In the genomic region with DNA sequence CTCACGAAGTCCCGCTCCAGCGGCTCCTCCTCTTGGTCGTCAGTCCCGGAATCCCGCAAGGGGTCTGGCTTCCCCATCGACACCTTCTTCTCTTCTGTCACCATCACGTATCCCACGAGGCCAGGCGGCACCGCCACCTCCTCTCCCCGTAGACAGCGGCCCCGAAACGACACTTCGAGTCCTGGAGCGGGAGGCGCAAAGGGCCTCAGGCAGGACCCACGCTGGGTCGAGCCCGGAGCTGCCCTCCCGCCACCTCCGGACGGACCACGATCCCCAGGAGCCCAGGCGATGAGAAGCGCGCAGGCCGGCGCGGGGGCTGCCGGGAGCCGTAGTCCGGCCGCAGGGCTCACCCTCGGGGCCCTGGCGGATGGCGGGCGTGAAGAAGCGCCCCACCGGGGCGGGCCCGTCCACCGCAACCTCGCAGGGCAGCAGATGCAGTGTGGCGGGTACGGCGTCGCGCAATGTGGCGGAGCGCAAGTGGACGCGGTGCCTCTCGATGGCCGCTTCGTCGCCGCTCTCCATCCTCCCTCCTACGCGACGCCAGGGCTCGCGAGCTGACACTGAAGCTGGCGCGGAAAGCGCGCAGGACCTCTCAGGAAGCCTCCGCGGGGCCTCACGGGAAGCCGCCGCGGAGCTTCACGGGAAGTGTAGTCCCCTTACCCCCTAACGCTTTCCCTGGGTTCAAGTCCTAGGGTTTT, we compare ENCODE assay signal across 1 cellular context.
TF ChIP-seq lines count a peak whose summit lies in the region.

RNASEH2C (minus strand) TSS at position 562 of the 698 bp plus-strand sequence; CDS start at position 522, 40 bp downstream.

TF ChIP-seq in GM12878, 131 proteins besides CTCF, POLR2A, EP300 and RAD21 (continued from another document):
- TF ChIP-seq PRDM15 (CRISPR knock-in tag; IDR thresholded peaks at IDR 0.05), result no peak
- 0 out of 2 replicates have a peak, but pooled peaks have one; percentile 33 for TF ChIP-seq BRCA1 (IDR thresholded peaks at IDR 0.05; ENCODE audit: low read depth, low read length)
- TF ChIP-seq SRF (IDR thresholded peaks at IDR 0.05; ENCODE audit: low read depth in 2 of 2, low read length in 2 of 2), result peak in 1 of 2 experiments; percentile 28; a peak in 1 of 4 replicates
- TF ChIP-seq PKNOX1 (IDR thresholded peaks at IDR 0.05), result no peak
- TF ChIP-seq, protein P1, sequence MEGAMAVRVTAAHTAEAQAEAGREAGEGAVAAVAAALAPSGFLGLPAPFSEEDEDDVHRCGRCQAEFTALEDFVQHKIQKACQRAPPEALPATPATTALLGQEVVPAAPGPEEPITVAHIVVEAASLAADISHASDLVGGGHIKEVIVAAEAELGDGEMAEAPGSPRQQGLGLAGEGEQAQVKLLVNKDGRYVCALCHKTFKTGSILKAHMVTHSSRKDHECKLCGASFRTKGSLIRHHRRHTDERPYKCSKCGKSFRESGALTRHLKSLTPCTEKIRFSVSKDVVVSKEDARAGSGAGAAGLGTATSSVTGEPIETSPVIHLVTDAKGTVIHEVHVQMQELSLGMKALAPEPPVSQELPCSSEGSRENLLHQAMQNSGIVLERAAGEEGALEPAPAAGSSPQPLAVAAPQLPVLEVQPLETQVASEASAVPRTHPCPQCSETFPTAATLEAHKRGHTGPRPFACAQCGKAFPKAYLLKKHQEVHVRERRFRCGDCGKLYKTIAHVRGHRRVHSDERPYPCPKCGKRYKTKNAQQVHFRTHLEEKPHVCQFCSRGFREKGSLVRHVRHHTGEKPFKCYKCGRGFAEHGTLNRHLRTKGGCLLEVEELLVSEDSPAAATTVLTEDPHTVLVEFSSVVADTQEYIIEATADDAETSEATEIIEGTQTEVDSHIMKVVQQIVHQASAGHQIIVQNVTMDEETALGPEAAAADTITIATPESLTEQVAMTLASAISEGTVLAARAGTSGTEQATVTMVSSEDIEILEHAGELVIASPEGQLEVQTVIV (IDR thresholded peaks at IDR 0.05; ENCODE audit: borderline replicate concordance, partially characterized antibody), result peak; percentile 37
- no peak for TF ChIP-seq SUZ12 (IDR thresholded peaks at IDR 0.05; ENCODE audit: unreplicated experiment)
- no peak for TF ChIP-seq FOXM1 (IDR thresholded peaks at IDR 0.05; ENCODE audit: low read depth, low read length)
- TF ChIP-seq GATAD2B (conservative IDR thresholded peaks at IDR 0.05; ENCODE audit: low read depth), result peak; percentile 85
- no peak for TF ChIP-seq ZZZ3 (IDR thresholded peaks at IDR 0.05; ENCODE audit: control insufficient read depth, insufficient read length, low read depth)
- no peak for TF ChIP-seq KDM1A (IDR thresholded peaks at IDR 0.05; ENCODE audit: borderline replicate concordance)
TF ChIP-seq in GM12878: peak in this region for 49.
